Comparison of ENCODE assay signal across 12 cellular contexts in genomic region chr7:128812514-128813168, GRCh38. TPM values are rescaled to one million over a fixed set of nuclear protein-coding genes. Genes with fewer than 3 reads are reported as not detected.
DNase-seq lines count a peak whose midpoint lies in the region; ATAC-seq and TF ChIP-seq lines count a peak whose summit lies in the region.
"Had no signal": no experiment of that assay in that cellular context is flagged by ENCODE, and none has a peak within 500 bp of the region (broad histone marks: within the 10 kb centered on the region; RNA-seq: fewer than 3 reads in every experiment).

No MANE protein-coding gene starts in this region.

- intact Hi-C loops in heart left ventricle (cut with DNase I): no loop called here
- intact Hi-C loops in transverse colon (cut with DNase I; ENCODE audit: low total_unique reads): no loop called here
- intact Hi-C loops in OCI-LY7 (cut with micrococcal nuclease; ENCODE audit: unreplicated experiment): no loop called here

- no peak for TF ChIP-seq EP300 in transverse colon (IDR thresholded peaks at IDR 0.05; ENCODE audit: low read depth)

- no TSS peak for BruUV-seq in OCI-LY7 (replicated peaks; lab: Mats Ljungman, UMichigan)

- H3K27ac ChIP-seq in heart left ventricle: no peak overlapping the region
- H3K27ac ChIP-seq in transverse colon: no peak overlapping the region
- H3K27ac ChIP-seq in OCI-LY7 (ENCODE audit: low read depth, low read length, poor library complexity, severe bottlenecking): no peak overlapping the region

- H3K36me3 ChIP-seq in heart left ventricle (no peaks in the 10 kb centered on the region), transverse colon (no peaks in the 10 kb centered on the region), OCI-LY7 (ENCODE audit: insufficient read depth, low read length) (0 out of 2 replicates have a peak, but pooled peaks cover under 1% of the 10 kb centered on the region)

- TF ChIP-seq CTCF in heart left ventricle (IDR thresholded peaks at IDR 0.05) (no peak), transverse colon (IDR thresholded peaks at IDR 0.05) (no peak), OCI-LY7 (conservative IDR thresholded peaks at IDR 0.05; ENCODE audit: low read length) (no peak)

- DNase-seq in NOMO-1 (lab: John Stamatoyannopoulos, UW; ENCODE audit: unreplicated experiment in 2 of 2) (peak; percentile 2 to 16), NOMO-1 treated with dmso at 0.1 percent for 144 hours (lab: John Stamatoyannopoulos, UW; ENCODE audit: unreplicated experiment) (no peak), RPMI7951 (ENCODE audit: low read depth) (peak; percentile 70), heart left ventricle (peak in 3 of 5 donors; percentile 43 to 70 (median 49)), transverse colon (peak; percentile 22), OCI-LY7 (ENCODE audit: low spot score) (no peak)
- DNase-seq: immature natural killer cell, T-helper 9 cell had no signal

- H3K79me2 ChIP-seq in OCI-LY7 (ENCODE audit: insufficient read depth, low read depth, low read length): no peaks in the 10 kb centered on the region

- H3K4me1 ChIP-seq in heart left ventricle (peaks cover 0 to 11% (median 4%) of the 10 kb centered on the region in 12 donors), transverse colon (no peaks in the 10 kb centered on the region), OCI-LY7 (ENCODE audit: insufficient read depth, low read length, poor library complexity, severe bottlenecking) (no peaks in the 10 kb centered on the region)

- ATAC-seq in heart left ventricle: peak in 3 of 4 donors; percentile 63 to 77 (median 70)
- no peak for ATAC-seq in HG03565 (IDR thresholded peaks at IDR 0.05; ENCODE audit: unreplicated experiment)
- no peak for ATAC-seq in HG03196 (IDR thresholded peaks at IDR 0.05; ENCODE audit: unreplicated experiment)

- in situ Hi-C loops in transverse colon (cut with MboI; ENCODE audit: low pct_ligation_motif_present in 1 of 4, low pct_unique_long_range_greater_than_20kb in 1 of 4, low sequenced_read_pairs in 3 of 4): no loop called here

- POLR2A ChIA-PET in OCI-LY7 (lab: Charles Lee): interaction anchor here (0.6 kb wide), 1 partner anchor 27 kb away, joined by 3 read pairs; no protein-coding TSS in a partner anchor

- WGBS in heart left ventricle, 4 donors: 36 to 49% (median 39%) methylated on average over 11 of the region's 11 CpGs
- WGBS in transverse colon (ENCODE audit: low coverage in 1 of 2), 2 donors: 39 to 60% methylated on average over 2 to 11 of the region's 11 CpGs

- TF ChIP-seq POLR2A in heart left ventricle (IDR thresholded peaks at IDR 0.05): no peak
- TF ChIP-seq POLR2A in transverse colon (IDR thresholded peaks at IDR 0.05): no peak

- CTCF ChIA-PET in OCI-LY7 (lab: Charles Lee; ENCODE audit: unreplicated experiment): no interaction called here

- H3K9me3 ChIP-seq in heart left ventricle (no peaks in the 10 kb centered on the region), transverse colon (no peaks in the 10 kb centered on the region), OCI-LY7 (ENCODE audit: low read length) (no peaks in the 10 kb centered on the region)

- H3K4me3 ChIP-seq in heart left ventricle: no peak overlapping the region
- H3K4me3 ChIP-seq in transverse colon: no peak overlapping the region
- no peak overlapping the region for H3K4me3 ChIP-seq in OCI-LY7 (ENCODE audit: low read depth, low read length, poor library complexity, severe bottlenecking)

- H4K20me1 ChIP-seq in OCI-LY7 (ENCODE audit: insufficient read depth, low read length): no peaks in the 10 kb centered on the region

- H3K27me3 ChIP-seq in heart left ventricle (no peaks in the 10 kb centered on the region), transverse colon (no peaks in the 10 kb centered on the region)

- H2AFZ ChIP-seq in OCI-LY7 (ENCODE audit: low read length): no peak overlapping the region

- H3K9me2 ChIP-seq in OCI-LY7 (ENCODE audit: insufficient read depth, low read length): no peaks in the 10 kb centered on the region

- no peak overlapping the region for H3K4me2 ChIP-seq in OCI-LY7 (ENCODE audit: low read length)

RNA-seq across cellular contexts. Expression of gene FLNC, which starts 17.6 kb away (rescaled TPM):
- 6.7 and 11.2 TPM in 2 replicates for total RNA-seq in RPMI7951 (2014; rRNA removed; shearing (Covaris generic))
- total RNA-seq in heart left ventricle (1,000 to 10,000 TPM in 6 of 9 donors, 100 to 1,000 TPM in 3; 721 to 3,687 (median 1,170) TPM), transverse colon (100 to 1,000 TPM in 1 of 4 donors, 10 to 100 TPM in 3; 21.3 to 234 (median 57.9) TPM), OCI-LY7 (2022) (0.06 TPM in 2 replicates)
- polyA plus RNA-seq in heart left ventricle: 1,000 to 10,000 TPM in 1 of 2 donors, 100 to 1,000 TPM in 1; 399 to 1,654 TPM
- 0.03 and 0.05 TPM in 2 replicates for total RNA-seq in OCI-LY7 (2014; rRNA removed; shearing (Covaris generic))
- polyA plus RNA-seq: immature natural killer cell had no signal

RNA-seq across cellular contexts. Expression of gene CCDC136, which starts 20.9 kb away (rescaled TPM):
- 2.8 and 3.8 TPM in 2 replicates for total RNA-seq in RPMI7951 (2014; rRNA removed; shearing (Covaris generic))
- total RNA-seq in heart left ventricle: 10 to 100 TPM in 6 of 9 donors, 1 to 10 TPM in 3; 6.4 to 22.8 (median 10.4) TPM
- polyA plus RNA-seq in heart left ventricle: 10 to 100 TPM in 1 of 2 donors, 1 to 10 TPM in 1; 9.0 to 13.9 TPM
- 10 to 100 TPM in 2 of 4 donors, 1 to 10 TPM in 2; 1.9 to 16.5 (median 8.3) TPM for total RNA-seq in transverse colon
- total RNA-seq in OCI-LY7 (2014; rRNA removed; shearing (Covaris generic)): 11.0 and 11.7 TPM in 2 replicates
- 33.5 and 38.7 TPM in 2 replicates for total RNA-seq in OCI-LY7 (2022)

RNA-seq across cellular contexts. Expression of gene OPN1SW, which starts 37.0 kb away (rescaled TPM):
- total RNA-seq in RPMI7951 (2014; rRNA removed; shearing (Covaris generic)): not detected in 2 replicates
- total RNA-seq in heart left ventricle (not detected), transverse colon (not detected), OCI-LY7 (2022) (not detected in 2 replicates)
- polyA plus RNA-seq in heart left ventricle: not detected
- total RNA-seq in OCI-LY7 (2014; rRNA removed; shearing (Covaris generic)): not detected in 2 replicates
- total RNA-seq: Daoy, endothelial cell of umbilical vein had no signal
- polyA plus RNA-seq: endothelial cell of umbilical vein, immature natural killer cell had no signal

RNA-seq across cellular contexts. Expression of gene ATP6V1F, which starts 50.0 kb away (rescaled TPM):
- 234 TPM in 2 replicates for total RNA-seq in RPMI7951 (2014; rRNA removed; shearing (Covaris generic))
- 100 to 1,000 TPM in 7 of 9 donors, 10 to 100 TPM in 2; 91.6 to 165 (median 121) TPM for total RNA-seq in heart left ventricle
- polyA plus RNA-seq in heart left ventricle: 100 to 1,000 TPM; 137 to 198 TPM
- total RNA-seq in transverse colon: 100 to 1,000 TPM in 1 of 4 donors, 10 to 100 TPM in 3; 25.5 to 128 (median 63.2) TPM
- 84.9 and 108 TPM in 2 replicates for total RNA-seq in OCI-LY7 (2014; rRNA removed; shearing (Covaris generic))
- 149 and 155 TPM in 2 replicates for total RNA-seq in OCI-LY7 (2022)

Comparison
In these comparisons a context has a peak if more than half of its experiments do, and no peak if none do; other contexts are left out.
1. DNase-seq: peak in NOMO-1 (2 of 2), RPMI7951 (single experiment), heart left ventricle (3 of 5) and transverse colon (single experiment); none in NOMO-1 treated with dmso at 0.1 percent for 144 hours (single experiment) and OCI-LY7 (single experiment).
2. ATAC-seq: peak in heart left ventricle (3 of 4); none in HG03565 (single experiment) and HG03196 (single experiment).